In the genomic region with DNA sequence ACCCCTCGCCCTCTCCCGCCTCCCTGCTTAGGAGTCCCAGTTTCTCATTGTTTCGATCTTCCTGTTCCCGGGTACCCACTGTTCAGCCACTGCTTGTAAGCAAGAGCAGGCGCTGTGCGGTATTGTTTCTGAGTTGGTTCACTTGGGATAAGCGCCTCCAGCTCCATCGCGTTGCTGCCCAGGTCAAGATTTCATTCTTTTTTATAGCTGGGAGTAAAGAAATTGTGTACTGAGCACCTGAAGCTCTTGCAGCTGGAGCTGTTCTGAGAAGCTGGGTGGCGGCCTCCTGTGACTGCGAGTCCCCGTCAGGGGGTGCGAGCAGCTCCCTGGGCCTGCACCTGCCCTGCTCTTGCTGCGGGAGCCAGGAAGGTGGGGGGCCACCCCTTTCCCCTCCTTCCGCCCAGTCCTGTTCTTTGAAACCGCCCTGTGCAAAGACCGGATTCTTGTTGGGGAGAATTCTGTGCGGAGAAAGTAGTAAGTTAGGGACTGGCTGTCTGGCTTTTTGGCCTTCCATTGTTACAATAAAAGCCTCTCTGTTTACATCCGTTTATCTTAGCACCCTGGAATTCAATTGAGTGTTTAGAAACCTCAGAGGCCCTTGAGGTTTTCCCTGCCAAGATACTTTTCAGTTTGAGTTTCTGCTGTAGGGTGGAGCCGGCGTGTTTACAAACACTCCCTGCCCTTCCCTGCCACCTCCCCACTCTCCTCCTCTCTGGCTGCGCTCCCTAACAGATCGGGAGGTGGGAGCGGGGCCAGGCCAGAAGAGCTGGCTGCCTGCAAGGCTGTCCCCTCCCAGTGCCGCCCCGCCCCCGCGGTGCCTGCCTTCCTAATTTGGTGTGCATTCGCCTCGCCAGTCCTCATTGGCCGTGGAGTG, we compare ENCODE assay signal across 8 cellular contexts. TPM values are rescaled to one million over a fixed set of nuclear protein-coding genes. Genes with fewer than 3 reads are reported as not detected.
DNase-seq lines count a peak whose midpoint lies in the region; ATAC-seq, FAIRE-seq and TF ChIP-seq lines count a peak whose summit lies in the region.

No MANE protein-coding gene starts in this region.

- peaks cover 84% of the 10 kb centered on the region for H3K4me1 ChIP-seq in A549

- no peak for FAIRE-seq in A549 (lab: Jason Lieb, UNC)

- CTCF ChIA-PET in A549 (lab: Yijun Ruan, JAX), result interaction anchor here (0.6 to 7.8 kb wide), 6 partner anchors 9 to 1893 kb away, joined by 3 to 46 read pairs (median 4); no protein-coding TSS in a partner anchor

- no peak for TF ChIP-seq CTCF in A549 (IDR thresholded peaks at IDR 0.05)

- H3K4me3 ChIP-seq in A549, result 0 out of 3 replicates have a peak overlapping the region, but pooled peaks have one; percentile 4

- no peaks in the 10 kb centered on the region for H3K27me3 ChIP-seq in layer of hippocampus (ENCODE audit: control insufficient read depth, insufficient read depth, low read length)

- no peak for TF ChIP-seq RAD21 in A549 (conservative IDR thresholded peaks at IDR 0.05 in 1 of 2, IDR thresholded peaks at IDR 0.05 in 1 of 2)

- H3K27ac ChIP-seq in A549 (peak overlapping the region; percentile 96 to 99), cingulate gyrus (ENCODE audit: low read depth, low read length) (peak overlapping the region; percentile 96), layer of hippocampus (ENCODE audit: low read depth, low read length) (peak overlapping the region; percentile 95)

- TF ChIP-seq EP300 in A549 (IDR thresholded peaks at IDR 0.05), result peak; percentile 15 to 62; a peak in 3 of 5 replicates

- peak overlapping the region; percentile 89 for H3K4me2 ChIP-seq in A549

- POLR2A ChIA-PET in A549 (lab: Yijun Ruan, JAX), result interaction anchor here (0.6 to 4.5 kb wide), 9 partner anchors 13 to 389 kb away, joined by 3 to 32 read pairs (median 5); a partner anchor contains a TSS

- ATAC-seq in A549, result peak; percentile 93 to 95
- peak; percentile 77 for ATAC-seq in GM18861 (IDR thresholded peaks at IDR 0.05; ENCODE audit: unreplicated experiment)
- ATAC-seq in HG03095 (IDR thresholded peaks at IDR 0.05; ENCODE audit: unreplicated experiment), result peak; percentile 71

- 20% methylated on average over 28 of the region's 31 CpGs for WGBS in A549 (ENCODE audit: missing lambda C conversion rate)

- H3K9me3 ChIP-seq in A549, result no peaks in the 10 kb centered on the region

- DNase-seq in A549 (ENCODE audit: low read depth in 1 of 2, low spot score in 1 of 2) (peak; percentile 96 to 99), NCI-H2171 (lab: John Stamatoyannopoulos, UW) (peak; percentile 94)
- peak; percentile 76 for DNase-seq in activated CD4-positive, CD25-positive, alpha-beta regulatory T cell treated with anti-CD3 and anti-CD28 coated beads, Interleukin-2, amount 50 U/mL, for 72 hours
- peak in 3 of 4 experiments; percentile 33 to 53 (median 40) for DNase-seq in stimulated activated CD4-positive, alpha-beta T cell treated with anti-CD3 and anti-CD28 coated beads, Interleukin-1b, Interleukin-23, amount 100 ng/mL, for 24 hours (ENCODE audit: low read depth in 4 of 4, low spot score in 1 of 4)

- no peak for TF ChIP-seq POLR2A in A549 (IDR thresholded peaks at IDR 0.05; ENCODE audit: low read length)

TF ChIP-seq in A549, 52 proteins besides CTCF, POLR2A, EP300 and RAD21 (continues in another document):
- TF ChIP-seq NFE2L2 (conservative IDR thresholded peaks at IDR 0.05; ENCODE audit: low read length) (no peak), EHF (CRISPR knock-in tag; IDR thresholded peaks at IDR 0.05) (peak; percentile 74), CBX2 (IDR thresholded peaks at IDR 0.05; ENCODE audit: borderline replicate concordance, low read depth) (no peak), POLR2AphosphoS2 (conservative IDR thresholded peaks at IDR 0.05; ENCODE audit: low read length) (no peak), JUN (IDR thresholded peaks at IDR 0.05) (peak in 1 of 2 experiments; percentile 59; a peak in 2 of 5 replicates), FOSL2 (IDR thresholded peaks at IDR 0.05) (no peak), FOSL2 (CRISPR knock-in tag; IDR thresholded peaks at IDR 0.05) (no peak; the same call in 1 of the 2 replicates), TFCP2L1 (CRISPR knock-in tag; IDR thresholded peaks at IDR 0.05) (0 out of 2 replicates have a peak, but pooled peaks have one; percentile 49), MAFK (IDR thresholded peaks at IDR 0.05; ENCODE audit: partially characterized antibody) (no peak), JUNB (IDR thresholded peaks at IDR 0.05) (no peak), RCOR1 (IDR thresholded peaks at IDR 0.05; ENCODE audit: low read depth, low read length) (no peak), RFX5 (IDR thresholded peaks at IDR 0.05) (no peak), SMC3 (IDR thresholded peaks at IDR 0.05) (no peak), ESRRA (IDR thresholded peaks at IDR 0.05; ENCODE audit: borderline replicate concordance, low read length) (no peak), HDAC2 (IDR thresholded peaks at IDR 0.05) (no peak), HOXB13 (CRISPR knock-in tag; IDR thresholded peaks at IDR 0.05; ENCODE audit: low read depth) (peak; percentile 89), CBX8 (IDR thresholded peaks at IDR 0.05) (no peak), SREBF2 (IDR thresholded peaks at IDR 0.05) (no peak), HOXA7 (CRISPR knock-in tag; IDR thresholded peaks at IDR 0.05) (peak; percentile 79), MYC (IDR thresholded peaks at IDR 0.05; ENCODE audit: borderline replicate concordance, low read length) (no peak)
- TF ChIP-seq, protein P1, sequence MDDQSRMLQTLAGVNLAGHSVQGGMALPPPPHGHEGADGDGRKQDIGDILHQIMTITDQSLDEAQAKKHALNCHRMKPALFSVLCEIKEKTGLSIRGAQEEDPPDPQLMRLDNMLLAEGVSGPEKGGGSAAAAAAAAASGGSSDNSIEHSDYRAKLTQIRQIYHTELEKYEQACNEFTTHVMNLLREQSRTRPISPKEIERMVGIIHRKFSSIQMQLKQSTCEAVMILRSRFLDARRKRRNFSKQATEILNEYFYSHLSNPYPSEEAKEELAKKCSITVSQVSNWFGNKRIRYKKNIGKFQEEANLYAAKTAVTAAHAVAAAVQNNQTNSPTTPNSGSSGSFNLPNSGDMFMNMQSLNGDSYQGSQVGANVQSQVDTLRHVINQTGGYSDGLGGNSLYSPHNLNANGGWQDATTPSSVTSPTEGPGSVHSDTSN (IDR thresholded peaks at IDR 0.05), result no peak
- TF ChIP-seq, protein P2, sequence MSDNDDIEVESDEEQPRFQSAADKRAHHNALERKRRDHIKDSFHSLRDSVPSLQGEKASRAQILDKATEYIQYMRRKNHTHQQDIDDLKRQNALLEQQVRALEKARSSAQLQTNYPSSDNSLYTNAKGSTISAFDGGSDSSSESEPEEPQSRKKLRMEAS (IDR thresholded peaks at IDR 0.05), result peak; percentile 87
- TF ChIP-seq, protein P3, sequence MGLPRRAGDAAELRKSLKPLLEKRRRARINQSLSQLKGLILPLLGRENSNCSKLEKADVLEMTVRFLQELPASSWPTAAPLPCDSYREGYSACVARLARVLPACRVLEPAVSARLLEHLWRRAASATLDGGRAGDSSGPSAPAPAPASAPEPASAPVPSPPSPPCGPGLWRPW (IDR thresholded peaks at IDR 0.05), result no peak
- TF ChIP-seq, protein P4, sequence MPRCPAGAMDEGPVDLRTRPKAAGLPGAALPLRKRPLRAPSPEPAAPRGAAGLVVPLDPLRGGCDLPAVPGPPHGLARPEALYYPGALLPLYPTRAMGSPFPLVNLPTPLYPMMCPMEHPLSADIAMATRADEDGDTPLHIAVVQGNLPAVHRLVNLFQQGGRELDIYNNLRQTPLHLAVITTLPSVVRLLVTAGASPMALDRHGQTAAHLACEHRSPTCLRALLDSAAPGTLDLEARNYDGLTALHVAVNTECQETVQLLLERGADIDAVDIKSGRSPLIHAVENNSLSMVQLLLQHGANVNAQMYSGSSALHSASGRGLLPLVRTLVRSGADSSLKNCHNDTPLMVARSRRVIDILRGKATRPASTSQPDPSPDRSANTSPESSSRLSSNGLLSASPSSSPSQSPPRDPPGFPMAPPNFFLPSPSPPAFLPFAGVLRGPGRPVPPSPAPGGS (IDR thresholded peaks at IDR 0.05), result no peak
- TF ChIP-seq, protein P5, sequence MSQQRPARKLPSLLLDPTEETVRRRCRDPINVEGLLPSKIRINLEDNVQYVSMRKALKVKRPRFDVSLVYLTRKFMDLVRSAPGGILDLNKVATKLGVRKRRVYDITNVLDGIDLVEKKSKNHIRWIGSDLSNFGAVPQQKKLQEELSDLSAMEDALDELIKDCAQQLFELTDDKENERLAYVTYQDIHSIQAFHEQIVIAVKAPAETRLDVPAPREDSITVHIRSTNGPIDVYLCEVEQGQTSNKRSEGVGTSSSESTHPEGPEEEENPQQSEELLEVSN (IDR thresholded peaks at IDR 0.05; ENCODE audit: borderline replicate concordance, low read depth), result no peak
- TF ChIP-seq, protein P6, sequence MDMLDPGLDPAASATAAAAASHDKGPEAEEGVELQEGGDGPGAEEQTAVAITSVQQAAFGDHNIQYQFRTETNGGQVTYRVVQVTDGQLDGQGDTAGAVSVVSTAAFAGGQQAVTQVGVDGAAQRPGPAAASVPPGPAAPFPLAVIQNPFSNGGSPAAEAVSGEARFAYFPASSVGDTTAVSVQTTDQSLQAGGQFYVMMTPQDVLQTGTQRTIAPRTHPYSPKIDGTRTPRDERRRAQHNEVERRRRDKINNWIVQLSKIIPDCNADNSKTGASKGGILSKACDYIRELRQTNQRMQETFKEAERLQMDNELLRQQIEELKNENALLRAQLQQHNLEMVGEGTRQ (IDR thresholded peaks at IDR 0.05), result no peak
- TF ChIP-seq, protein P7, sequence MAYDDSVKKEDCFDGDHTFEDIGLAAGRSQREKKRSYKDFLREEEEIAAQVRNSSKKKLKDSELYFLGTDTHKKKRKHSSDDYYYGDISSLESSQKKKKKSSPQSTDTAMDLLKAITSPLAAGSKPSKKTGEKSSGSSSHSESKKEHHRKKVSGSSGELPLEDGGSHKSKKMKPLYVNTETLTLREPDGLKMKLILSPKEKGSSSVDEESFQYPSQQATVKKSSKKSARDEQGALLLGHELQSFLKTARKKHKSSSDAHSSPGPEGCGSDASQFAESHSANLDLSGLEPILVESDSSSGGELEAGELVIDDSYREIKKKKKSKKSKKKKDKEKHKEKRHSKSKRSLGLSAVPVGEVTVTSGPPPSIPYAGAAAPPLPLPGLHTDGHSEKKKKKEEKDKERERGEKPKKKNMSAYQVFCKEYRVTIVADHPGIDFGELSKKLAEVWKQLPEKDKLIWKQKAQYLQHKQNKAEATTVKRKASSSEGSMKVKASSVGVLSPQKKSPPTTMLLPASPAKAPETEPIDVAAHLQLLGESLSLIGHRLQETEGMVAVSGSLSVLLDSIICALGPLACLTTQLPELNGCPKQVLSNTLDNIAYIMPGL (CRISPR knock-in tag; IDR thresholded peaks at IDR 0.05; ENCODE audit: borderline replicate concordance), result no peak

RNA-seq across cellular contexts. Expression of a gene that starts 30.8 kb away (rescaled TPM):
- 6.8 and 7.1 TPM in 2 replicates for polyA plus RNA-seq in A549 (2011; rRNA removed)
- 16.4 and 24.3 TPM in 2 replicates for polyA plus RNA-seq in A549 (2012; cell fraction: cytosol; rRNA removed)
- 118 and 171 TPM in 2 replicates for polyA plus RNA-seq in A549 (2012; cell fraction: nucleus; rRNA removed)
- 17.6 to 22.7 TPM (median 21.8 TPM) in 3 replicates for polyA plus RNA-seq in A549 (2017; fragmentation: RNase III; extraction: RNeasy Plus Mini Kit Qiagen cat#74134 plus additional on column Dnase treatment)
- 4.6 and 6.7 TPM in 2 replicates for polyA minus RNA-seq in A549 (2011; rRNA and poly(A)+ RNA removed)

Comparison
In these comparisons a context has a peak if more than half of its experiments do, and no peak if none do; other contexts are left out.
1. Peak in every context shown above with its lines: DNase-seq, ATAC-seq, H3K4me3 ChIP-seq and H3K27ac ChIP-seq.
2. DNase-seq: peak in every context shown above with its lines; median percentile 98 in A549; 94 in NCI-H2171; 76 in activated CD4-positive, CD25-positive, alpha-beta regulatory T cell treated with anti-CD3 and anti-CD28 coated beads, Interleukin-2, amount 50 U/mL, for 72 hours; 40 in stimulated activated CD4-positive, alpha-beta T cell treated with anti-CD3 and anti-CD28 coated beads, Interleukin-1b, Interleukin-23, amount 100 ng/mL, for 24 hours.